7 cellular contexts compared by ENCODE assay signal in genomic region chr11:119980431-119980830, GRCh38.
"Had no signal": no experiment of that assay in that cellular context is flagged by ENCODE, and none has a peak within 500 bp of the region (broad histone marks: within the 10 kb centered on the region; RNA-seq: fewer than 3 reads in every experiment).

No MANE protein-coding gene starts in this region.

- ATAC-seq: GM23338, HCT116, HepG2 had no signal

- DNase-seq: HFFc6, KBM-7 had no signal

- H3K36me3 ChIP-seq: HAP-1 had no signal

- H3K4me3 ChIP-seq: GM23338, HAP-1 had no signal

- H3K27ac ChIP-seq: HL-60 had no signal
